In the genomic region with DNA sequence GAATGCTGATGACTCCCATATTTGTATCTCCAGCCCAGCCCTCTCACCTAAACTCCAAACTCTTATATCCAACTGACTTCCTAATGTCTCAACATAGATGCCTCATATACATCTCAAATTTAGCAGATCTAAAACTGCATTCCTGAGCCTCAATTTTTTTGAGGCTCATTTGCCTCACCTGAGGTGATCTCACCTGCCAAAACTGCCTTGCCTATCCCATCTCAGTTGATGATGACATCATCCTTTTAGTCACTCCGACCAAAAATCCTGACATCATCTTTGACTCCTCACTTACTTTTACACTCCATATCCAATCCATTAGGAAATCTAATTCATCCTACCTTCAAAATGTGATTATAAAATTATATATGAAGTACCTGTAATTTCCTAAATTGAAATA, we compare ENCODE assay signal across 18 cellular contexts. TPM values are rescaled to one million over a fixed set of nuclear protein-coding genes. Genes with fewer than 3 reads are reported as not detected.
DNase-seq lines count a peak whose midpoint lies in the region; ATAC-seq, FAIRE-seq and TF ChIP-seq lines count a peak whose summit lies in the region.
"Had no signal": no experiment of that assay in that cellular context is flagged by ENCODE, and none has a peak within 500 bp of the region (broad histone marks: within the 10 kb centered on the region; RNA-seq: fewer than 3 reads in every experiment).

No MANE protein-coding gene starts in this region.

- FAIRE-seq in HepG2 (lab: Jason Lieb, UNC): no peak
- FAIRE-seq in K562 (lab: Jason Lieb, UNC): no peak
- FAIRE-seq: GM18507, H54 had no signal

- TF ChIP-seq CTCF in HepG2 (CRISPR knock-in tag; IDR thresholded peaks at IDR 0.05): no peak
- no peak for TF ChIP-seq CTCF in right lobe of liver (IDR thresholded peaks at IDR 0.05)
- TF ChIP-seq CTCF in K562 (IDR thresholded peaks at IDR 0.05 in 2 of 3, conservative IDR thresholded peaks at IDR 0.05 in 1 of 3; ENCODE audit: insufficient read depth in 2 of 3, low read depth in 1 of 3, low read length in 3 of 3): no peak
- no peak for TF ChIP-seq CTCF in foreskin keratinocyte (conservative IDR thresholded peaks at IDR 0.05)

- in situ Hi-C loops in HepG2 (cut with HindIII; ENCODE audit: extremely low pct_ligation_motif_present, low pct_unique_long_range_greater_than_20kb): no loop called here
- in situ Hi-C loops in K562 (cut with MboI): no loop called here

- H3K9me1 ChIP-seq in K562 (ENCODE audit: control insufficient read depth, insufficient read depth, low read length): peaks cover 3% of the 10 kb centered on the region

- no peak for TF ChIP-seq EP300 in HepG2 (IDR thresholded peaks at IDR 0.05; ENCODE audit: low read depth in 2 of 2, low read length in 2 of 2)
- TF ChIP-seq EP300 in HepG2 (CRISPR knock-in tag; IDR thresholded peaks at IDR 0.05; ENCODE audit: borderline replicate concordance): no peak
- TF ChIP-seq EP300 in K562 (IDR thresholded peaks at IDR 0.05; ENCODE audit: low read length): no peak

- POLR2A ChIA-PET in HepG2 (lab: Yijun Ruan, JAX): no interaction called here
- POLR2A ChIA-PET in K562 (lab: Yijun Ruan, JAX): interaction anchor here (0.8 kb wide), 1 partner anchor 14 kb away, joined by 3 read pairs; no protein-coding TSS in a partner anchor

- H3K27ac ChIP-seq in HepG2 (ENCODE audit: extremely low read length, insufficient read depth, low read length) (no peak overlapping the region), right lobe of liver (no peak overlapping the region), K562 (ENCODE audit: extremely low read depth, low read depth, low read length) (no peak overlapping the region), foreskin keratinocyte (no peak overlapping the region)
- H3K27ac ChIP-seq: BLaER1, GM23248, HL-60 had no signal

- H2AFZ ChIP-seq in HepG2 (ENCODE audit: low read length): no peak overlapping the region
- no peak overlapping the region for H2AFZ ChIP-seq in K562 (ENCODE audit: low read depth, low read length)
- H2AFZ ChIP-seq: GM23248 had no signal

- no TSS peak for BruUV-seq in HepG2 (replicated peaks; lab: Mats Ljungman, UMichigan)
- BruUV-seq in K562 (replicated peaks; lab: Mats Ljungman, UMichigan): no TSS peak

- TF ChIP-seq RAD21 in HepG2 (CRISPR knock-in tag; IDR thresholded peaks at IDR 0.05) (no peak), K562 (CRISPR knock-in tag; conservative IDR thresholded peaks at IDR 0.05 in 1 of 2, IDR thresholded peaks at IDR 0.05 in 1 of 2) (no peak)

- no peak overlapping the region for H3K9ac ChIP-seq in HepG2 (ENCODE audit: insufficient read depth, low read depth, low read length)
- no peak overlapping the region for H3K9ac ChIP-seq in K562 (ENCODE audit: insufficient read depth in 1 of 2, low read depth in 2 of 2, low read length in 2 of 2)
- H3K9ac ChIP-seq: BLaER1, GM23248 had no signal

- TF ChIP-seq POLR2A in HepG2 (IDR thresholded peaks at IDR 0.05; ENCODE audit: insufficient read depth in 1 of 2, low read depth in 2 of 2, low read length in 2 of 2) (no peak), right lobe of liver (IDR thresholded peaks at IDR 0.05) (no peak), K562 (conservative IDR thresholded peaks at IDR 0.05) (no peak), GM18505 (IDR thresholded peaks at IDR 0.05; ENCODE audit: borderline replicate concordance, extremely low read depth, insufficient read depth, insufficient read length) (no peak)

- no peaks in the 10 kb centered on the region for H3K36me3 ChIP-seq in HepG2 (replicated peaks in 1 of 2; ENCODE audit: control insufficient read depth in 1 of 2, insufficient read depth in 2 of 2, low read length in 2 of 2)
- no peaks in the 10 kb centered on the region for H3K36me3 ChIP-seq in right lobe of liver
- no peaks in the 10 kb centered on the region for H3K36me3 ChIP-seq in K562 (ENCODE audit: control insufficient read depth, insufficient read depth, low read length)
- H3K36me3 ChIP-seq: BLaER1 had no signal

- 0% methylated on average over 1 of the region's 1 CpG for WGBS in HepG2 (ENCODE audit: low lambda C conversion rate)
- WGBS in right lobe of liver (ENCODE audit: insufficient coverage, low coverage, low lambda C conversion rate, missing lambda C conversion rate): 71% methylated on average over 1 of the region's 1 CpG
- WGBS in K562 (ENCODE audit: insufficient coverage, low coverage, missing lambda C conversion rate): 0% methylated on average over 1 of the region's 1 CpG

- H3K4me3 ChIP-seq in HepG2 (replicated peaks in 1 of 3; ENCODE audit: insufficient read depth in 1 of 3, low read depth in 2 of 3, low read length in 3 of 3) (no peak overlapping the region), right lobe of liver (no peak overlapping the region), K562 (no peak overlapping the region)
- H3K4me3 ChIP-seq: BLaER1, GM23248 had no signal

- CTCF ChIA-PET in HepG2 (lab: Yijun Ruan, JAX; ENCODE audit: low intra/inter-chr PET ratio, low total read pairs) (no interaction called here), K562 (lab: Yijun Ruan, JAX; ENCODE audit: low intra/inter-chr PET ratio) (no interaction called here)

- DNase-seq in HepG2 (ENCODE audit: low spot score): no peak
- no peak for DNase-seq in right lobe of liver
- DNase-seq in K562 (ENCODE audit: extremely low read depth in 1 of 4, low spot score in 3 of 4): no peak
- peak; percentile 22 to 64 for DNase-seq in foreskin keratinocyte
- no peak for DNase-seq in cerebellar nuclear complex (lab: John Stamatoyannopoulos, UW)
- DNase-seq in activated naive CD4-positive, alpha-beta T cell treated with anti-CD3 and anti-CD28 coated beads, Interleukin-2, amount 50 U/mL, for 16 hours: no peak
- DNase-seq: 8988T; AML-193; Caco-2; CD8-positive, alpha-beta memory T cell; GF-D8; GM23248 had no signal

- H4K20me1 ChIP-seq in HepG2 (ENCODE audit: insufficient read depth, low read length) (no peaks in the 10 kb centered on the region), K562 (replicated peaks; ENCODE audit: control insufficient read depth, insufficient read depth, low read length) (no peaks in the 10 kb centered on the region)
- H4K20me1 ChIP-seq: BLaER1 had no signal

- intact Hi-C loops in HepG2 (cut with micrococcal nuclease; ENCODE audit: unreplicated experiment) (no loop called here), right lobe of liver (cut with DNase I) (no loop called here), K562 (cut with micrococcal nuclease) (no loop called here)

- ATAC-seq in HepG2 (no peak), right lobe of liver (no peak), K562 (no peak), foreskin keratinocyte (peak; percentile 65), GM18505 (IDR thresholded peaks at IDR 0.05; ENCODE audit: unreplicated experiment) (no peak)
- ATAC-seq: HCT116 had no signal

- H3K4me1 ChIP-seq in HepG2 (ENCODE audit: insufficient read depth, low read length) (no peaks in the 10 kb centered on the region), right lobe of liver (peaks cover 0 to 11% (median under 1%) of the 10 kb centered on the region in 4 donors), K562 (replicated peaks in 1 of 2; ENCODE audit: control insufficient read depth in 2 of 2, insufficient read depth in 2 of 2, low read length in 2 of 2) (no peaks in the 10 kb centered on the region), foreskin keratinocyte (no peaks in the 10 kb centered on the region)
- H3K4me1 ChIP-seq: Caco-2 had no signal

- no peaks in the 10 kb centered on the region for H3K79me2 ChIP-seq in HepG2 (ENCODE audit: insufficient read depth, low read length)
- no peaks in the 10 kb centered on the region for H3K79me2 ChIP-seq in K562 (ENCODE audit: control insufficient read depth, insufficient read depth, low read length)

- H3K9me3 ChIP-seq in HepG2 (ENCODE audit: low read length) (no peaks in the 10 kb centered on the region), right lobe of liver (no peaks in the 10 kb centered on the region), K562 (replicated peaks; ENCODE audit: control insufficient read depth, insufficient read depth, low read depth, low read length) (no peaks in the 10 kb centered on the region)
- H3K9me3 ChIP-seq: BLaER1, Caco-2 had no signal

- H3K4me2 ChIP-seq in HepG2 (ENCODE audit: low read depth, low read length): no peak overlapping the region
- no peak overlapping the region for H3K4me2 ChIP-seq in K562 (ENCODE audit: insufficient read depth, low read length)
- H3K4me2 ChIP-seq: BLaER1 had no signal

- H3K27me3 ChIP-seq in HepG2 (ENCODE audit: control insufficient read depth in 1 of 2, insufficient read depth in 2 of 2, low read length in 2 of 2): peaks cover 0 to 25% of the 10 kb centered on the region in 2 experiments; a peak in 3 of 5 replicates
- no peaks in the 10 kb centered on the region for H3K27me3 ChIP-seq in right lobe of liver
- peaks cover 7 to 28% of the 10 kb centered on the region in 2 experiments; a peak in 3 of 5 replicates for H3K27me3 ChIP-seq in K562 (ENCODE audit: control insufficient read depth in 2 of 2, insufficient read depth in 2 of 2, low read length in 2 of 2)
- H3K27me3 ChIP-seq in foreskin keratinocyte: peaks cover 16% of the 10 kb centered on the region
- H3K27me3 ChIP-seq: BLaER1 had no signal

RNA-seq across cellular contexts. Expression of gene SLPI, which starts 25.6 kb away (rescaled TPM):
- total RNA-seq in HepG2 (2016; rRNA removed; fragmentation: Illumina TruSeq; extraction: Trizol) (not detected in 2 replicates), right lobe of liver (100 to 1,000 TPM in 5 of 6 experiments, 10 to 100 TPM in 1; 51.9 to 197 (median 169) TPM), K562 (2014; rRNA removed) (not detected in 2 replicates), K562 (2014; rRNA removed; fragmentation: Illumina TruSeq; extraction: Trizol) (not detected in 2 replicates), K562 (2015; rRNA removed; fragmentation: Illumina TruSeq; extraction: Trizol) (not detected in 2 replicates), K562 (2021) (0.67 and 0.78 TPM in 2 replicates), foreskin keratinocyte (9.1 and 11.3 TPM in 2 replicates)
- not detected in 2 replicates for total RNA-seq in HepG2 (2016; cell fraction: cytosol; rRNA removed; fragmentation: Illumina TruSeq; extraction: Trizol; ENCODE audit: low read depth)
- total RNA-seq in HepG2 (2016; cell fraction: insoluble cytoplasmic fraction; rRNA removed; fragmentation: Illumina TruSeq; extraction: Trizol): not detected in 2 replicates
- not detected in 2 replicates for total RNA-seq in HepG2 (2016; cell fraction: membrane; rRNA removed; fragmentation: Illumina TruSeq; extraction: Trizol)
- total RNA-seq in HepG2 (2016; cell fraction: nucleus; rRNA removed; fragmentation: Illumina TruSeq; extraction: Trizol): not detected in 2 replicates
- polyA plus RNA-seq in HepG2 (2011; rRNA removed) (0.13 TPM in 1 of 2 replicates, not detected in the other), K562 (2011; rRNA removed) (not detected in 2 replicates), K562 (2014; fragmentation: Illumina TruSeq; extraction: Trizol) (not detected in 2 replicates), K562 (2014; fragmentation: Nextera tagmentation; extraction: Ambion mirVana) (not detected), K562 (2014; rRNA removed) (not detected in 2 replicates), foreskin keratinocyte (7.4 and 13.8 TPM in 2 replicates)
- polyA plus RNA-seq in HepG2 (2011; cell fraction: cytosol; rRNA removed): 0.28 TPM in 1 of 2 replicates, not detected in the other
- not detected in 2 replicates for polyA plus RNA-seq in HepG2 (2011; cell fraction: nucleus; rRNA removed)
- not detected in 2 replicates for polyA plus RNA-seq in HepG2 (2012)
- polyA plus RNA-seq in HepG2 (2016; cell fraction: cytosol; fragmentation: Illumina TruSeq; extraction: Trizol; ENCODE audit: low read depth): not detected in 2 replicates
- not detected in 2 replicates for polyA plus RNA-seq in HepG2 (2016; cell fraction: insoluble cytoplasmic fraction; fragmentation: Illumina TruSeq; extraction: Trizol; ENCODE audit: low read depth)
- polyA plus RNA-seq in HepG2 (2016; cell fraction: membrane; fragmentation: Illumina TruSeq; extraction: Trizol; ENCODE audit: low read depth): not detected in 2 replicates
- polyA plus RNA-seq in HepG2 (2016; cell fraction: nucleus; fragmentation: Illumina TruSeq; extraction: Trizol; ENCODE audit: insufficient read depth, low read depth): not detected in 2 replicates
- 116 TPM in 1 of 2 replicates, not detected in the other for polyA minus RNA-seq in HepG2 (2011; rRNA and poly(A)+ RNA removed; ENCODE audit: low replicate concordance)
- polyA minus RNA-seq in HepG2 (2011; cell fraction: cytosol; rRNA and poly(A)+ RNA removed): 10.7 and 13.4 TPM in 2 replicates
- 2.5 and 8.4 TPM in 2 replicates for polyA minus RNA-seq in HepG2 (2011; cell fraction: nucleus; rRNA and poly(A)+ RNA removed)
- total RNA-seq in K562 (2011; cell fraction: chromatin; rRNA removed; ENCODE audit: low replicate concordance): not detected in 2 replicates
- not detected in 2 replicates for total RNA-seq in K562 (2011; cell fraction: nucleolus; rRNA removed)
- total RNA-seq in K562 (2011; cell fraction: nucleoplasm; rRNA removed): not detected in 2 replicates
- polyA plus RNA-seq in K562 (2011; cell fraction: cytosol; rRNA removed): not detected in 2 replicates
- not detected in 2 replicates for polyA plus RNA-seq in K562 (2011; cell fraction: nucleus; rRNA removed)
- not detected in 2 replicates for polyA plus RNA-seq in K562 (2012)
- not detected in 2 replicates for polyA minus RNA-seq in K562 (2011; rRNA and poly(A)+ RNA removed)
- 13.5 and 21.4 TPM in 2 replicates for polyA minus RNA-seq in K562 (2011; cell fraction: cytosol; rRNA and poly(A)+ RNA removed)
- polyA minus RNA-seq in K562 (2011; cell fraction: nucleus; rRNA and poly(A)+ RNA removed): 3.8 and 5.7 TPM in 2 replicates
- total RNA-seq: CD8-positive, alpha-beta memory T cell had no signal
- polyA plus RNA-seq: CD8-positive, alpha-beta memory T cell had no signal

RNA-seq across cellular contexts. Expression of gene RBPJL, which starts 26.6 kb away (rescaled TPM):
- total RNA-seq in HepG2 (2016; rRNA removed; fragmentation: Illumina TruSeq; extraction: Trizol) (not detected in 2 replicates), right lobe of liver (not detected), K562 (2014; rRNA removed) (not detected in 2 replicates), K562 (2014; rRNA removed; fragmentation: Illumina TruSeq; extraction: Trizol) (not detected in 2 replicates), K562 (2015; rRNA removed; fragmentation: Illumina TruSeq; extraction: Trizol) (not detected in 2 replicates), K562 (2021) (not detected in 2 replicates), foreskin keratinocyte (not detected in 2 replicates)
- not detected in 2 replicates for total RNA-seq in HepG2 (2016; cell fraction: cytosol; rRNA removed; fragmentation: Illumina TruSeq; extraction: Trizol; ENCODE audit: low read depth)
- total RNA-seq in HepG2 (2016; cell fraction: insoluble cytoplasmic fraction; rRNA removed; fragmentation: Illumina TruSeq; extraction: Trizol): not detected in 2 replicates
- not detected in 2 replicates for total RNA-seq in HepG2 (2016; cell fraction: membrane; rRNA removed; fragmentation: Illumina TruSeq; extraction: Trizol)
- not detected in 2 replicates for total RNA-seq in HepG2 (2016; cell fraction: nucleus; rRNA removed; fragmentation: Illumina TruSeq; extraction: Trizol)
- polyA plus RNA-seq in HepG2 (2011; rRNA removed) (not detected in 2 replicates), K562 (2011; rRNA removed) (not detected in 2 replicates), K562 (2014; fragmentation: Illumina TruSeq; extraction: Trizol) (not detected in 2 replicates), K562 (2014; fragmentation: Nextera tagmentation; extraction: Ambion mirVana) (not detected), K562 (2014; rRNA removed) (not detected in 2 replicates), foreskin keratinocyte (not detected in 2 replicates)
- not detected in 2 replicates for polyA plus RNA-seq in HepG2 (2011; cell fraction: cytosol; rRNA removed)
- not detected in 2 replicates for polyA plus RNA-seq in HepG2 (2011; cell fraction: nucleus; rRNA removed)
- polyA plus RNA-seq in HepG2 (2012): not detected in 2 replicates
- polyA plus RNA-seq in HepG2 (2016; cell fraction: cytosol; fragmentation: Illumina TruSeq; extraction: Trizol; ENCODE audit: low read depth): not detected in 2 replicates
- polyA plus RNA-seq in HepG2 (2016; cell fraction: insoluble cytoplasmic fraction; fragmentation: Illumina TruSeq; extraction: Trizol; ENCODE audit: low read depth): not detected in 2 replicates
- polyA plus RNA-seq in HepG2 (2016; cell fraction: membrane; fragmentation: Illumina TruSeq; extraction: Trizol; ENCODE audit: low read depth): not detected in 2 replicates
- not detected in 2 replicates for polyA plus RNA-seq in HepG2 (2016; cell fraction: nucleus; fragmentation: Illumina TruSeq; extraction: Trizol; ENCODE audit: insufficient read depth, low read depth)
- not detected in 2 replicates for polyA minus RNA-seq in HepG2 (2011; rRNA and poly(A)+ RNA removed; ENCODE audit: low replicate concordance)
- polyA minus RNA-seq in HepG2 (2011; cell fraction: cytosol; rRNA and poly(A)+ RNA removed): not detected in 2 replicates
- polyA minus RNA-seq in HepG2 (2011; cell fraction: nucleus; rRNA and poly(A)+ RNA removed): not detected in 2 replicates
- not detected in 2 replicates for total RNA-seq in K562 (2011; cell fraction: chromatin; rRNA removed; ENCODE audit: low replicate concordance)
- not detected in 2 replicates for total RNA-seq in K562 (2011; cell fraction: nucleolus; rRNA removed)
- total RNA-seq in K562 (2011; cell fraction: nucleoplasm; rRNA removed): not detected in 2 replicates
- not detected in 2 replicates for polyA plus RNA-seq in K562 (2011; cell fraction: cytosol; rRNA removed)
- not detected in 2 replicates for polyA plus RNA-seq in K562 (2011; cell fraction: nucleus; rRNA removed)
- polyA plus RNA-seq in K562 (2012): not detected in 2 replicates
- polyA minus RNA-seq in K562 (2011; rRNA and poly(A)+ RNA removed): not detected in 2 replicates
- polyA minus RNA-seq in K562 (2011; cell fraction: cytosol; rRNA and poly(A)+ RNA removed): not detected in 2 replicates
- polyA minus RNA-seq in K562 (2011; cell fraction: nucleus; rRNA and poly(A)+ RNA removed): not detected in 2 replicates
- total RNA-seq: Caco-2; CD8-positive, alpha-beta memory T cell; GM23248 had no signal
- polyA plus RNA-seq: CD8-positive, alpha-beta memory T cell; GM23248 had no signal

RNA-seq across cellular contexts. Expression of gene MATN4, which starts 28.1 kb away (rescaled TPM):
- not detected in 2 replicates for total RNA-seq in HepG2 (2016; rRNA removed; fragmentation: Illumina TruSeq; extraction: Trizol)
- not detected in 2 replicates for total RNA-seq in HepG2 (2016; cell fraction: cytosol; rRNA removed; fragmentation: Illumina TruSeq; extraction: Trizol; ENCODE audit: low read depth)
- total RNA-seq in HepG2 (2016; cell fraction: insoluble cytoplasmic fraction; rRNA removed; fragmentation: Illumina TruSeq; extraction: Trizol): not detected in 2 replicates
- not detected in 2 replicates for total RNA-seq in HepG2 (2016; cell fraction: membrane; rRNA removed; fragmentation: Illumina TruSeq; extraction: Trizol)
- total RNA-seq in HepG2 (2016; cell fraction: nucleus; rRNA removed; fragmentation: Illumina TruSeq; extraction: Trizol): not detected in 2 replicates
- polyA plus RNA-seq in HepG2 (2011; rRNA removed): 0.04 TPM in 1 of 2 replicates, not detected in the other
- not detected in 2 replicates for polyA plus RNA-seq in HepG2 (2011; cell fraction: cytosol; rRNA removed)
- 0.11 TPM in 1 of 2 replicates, not detected in the other for polyA plus RNA-seq in HepG2 (2011; cell fraction: nucleus; rRNA removed)
- not detected in 2 replicates for polyA plus RNA-seq in HepG2 (2012)
- polyA plus RNA-seq in HepG2 (2016; cell fraction: cytosol; fragmentation: Illumina TruSeq; extraction: Trizol; ENCODE audit: low read depth): not detected in 2 replicates
- polyA plus RNA-seq in HepG2 (2016; cell fraction: insoluble cytoplasmic fraction; fragmentation: Illumina TruSeq; extraction: Trizol; ENCODE audit: low read depth): not detected in 2 replicates
- polyA plus RNA-seq in HepG2 (2016; cell fraction: membrane; fragmentation: Illumina TruSeq; extraction: Trizol; ENCODE audit: low read depth): not detected in 2 replicates
- polyA plus RNA-seq in HepG2 (2016; cell fraction: nucleus; fragmentation: Illumina TruSeq; extraction: Trizol; ENCODE audit: insufficient read depth, low read depth): not detected in 2 replicates
- polyA minus RNA-seq in HepG2 (2011; rRNA and poly(A)+ RNA removed; ENCODE audit: low replicate concordance): not detected in 2 replicates
- not detected in 2 replicates for polyA minus RNA-seq in HepG2 (2011; cell fraction: cytosol; rRNA and poly(A)+ RNA removed)
- polyA minus RNA-seq in HepG2 (2011; cell fraction: nucleus; rRNA and poly(A)+ RNA removed): not detected in 2 replicates
- not detected for total RNA-seq in right lobe of liver
- total RNA-seq in K562 (2011; cell fraction: chromatin; rRNA removed; ENCODE audit: low replicate concordance): not detected in 2 replicates
- not detected in 2 replicates for total RNA-seq in K562 (2011; cell fraction: nucleolus; rRNA removed)
- total RNA-seq in K562 (2011; cell fraction: nucleoplasm; rRNA removed): not detected in 2 replicates
- 0.09 and 0.24 TPM in 2 replicates for total RNA-seq in K562 (2014; rRNA removed)
- not detected in 2 replicates for total RNA-seq in K562 (2014; rRNA removed; fragmentation: Illumina TruSeq; extraction: Trizol)
- total RNA-seq in K562 (2015; rRNA removed; fragmentation: Illumina TruSeq; extraction: Trizol): not detected in 2 replicates
- 0.13 TPM in 1 of 2 replicates, not detected in the other for total RNA-seq in K562 (2021)
- not detected in 2 replicates for polyA plus RNA-seq in K562 (2011; rRNA removed)
- polyA plus RNA-seq in K562 (2011; cell fraction: cytosol; rRNA removed): 0.15 TPM in 1 of 2 replicates, not detected in the other
- 0.08 TPM in 1 of 2 replicates, not detected in the other for polyA plus RNA-seq in K562 (2011; cell fraction: nucleus; rRNA removed)
- 0.04 TPM in 1 of 2 replicates, not detected in the other for polyA plus RNA-seq in K562 (2012)
- not detected in 2 replicates for polyA plus RNA-seq in K562 (2014; fragmentation: Illumina TruSeq; extraction: Trizol)
- not detected for polyA plus RNA-seq in K562 (2014; fragmentation: Nextera tagmentation; extraction: Ambion mirVana)
- 0.20 TPM in 1 of 2 replicates, not detected in the other for polyA plus RNA-seq in K562 (2014; rRNA removed)
- polyA minus RNA-seq in K562 (2011; rRNA and poly(A)+ RNA removed): not detected in 2 replicates
- polyA minus RNA-seq in K562 (2011; cell fraction: cytosol; rRNA and poly(A)+ RNA removed): not detected in 2 replicates
- polyA minus RNA-seq in K562 (2011; cell fraction: nucleus; rRNA and poly(A)+ RNA removed): not detected in 2 replicates
- 0.10 TPM in 1 of 2 replicates, not detected in the other for total RNA-seq in foreskin keratinocyte
- 0.02 and 0.06 TPM in 2 replicates for polyA plus RNA-seq in foreskin keratinocyte
- total RNA-seq: Caco-2, GM23248 had no signal
- polyA plus RNA-seq: CD8-positive, alpha-beta memory T cell; GM23248 had no signal

RNA-seq across cellular contexts. Expression of gene SEMG2, which starts 58.8 kb away (rescaled TPM):
- total RNA-seq in HepG2 (2016; rRNA removed; fragmentation: Illumina TruSeq; extraction: Trizol) (not detected in 2 replicates), right lobe of liver (not detected), K562 (2014; rRNA removed) (not detected in 2 replicates), K562 (2014; rRNA removed; fragmentation: Illumina TruSeq; extraction: Trizol) (not detected in 2 replicates), K562 (2015; rRNA removed; fragmentation: Illumina TruSeq; extraction: Trizol) (not detected in 2 replicates), K562 (2021) (not detected in 2 replicates), foreskin keratinocyte (not detected in 2 replicates)
- not detected in 2 replicates for total RNA-seq in HepG2 (2016; cell fraction: cytosol; rRNA removed; fragmentation: Illumina TruSeq; extraction: Trizol; ENCODE audit: low read depth)
- not detected in 2 replicates for total RNA-seq in HepG2 (2016; cell fraction: insoluble cytoplasmic fraction; rRNA removed; fragmentation: Illumina TruSeq; extraction: Trizol)
- not detected in 2 replicates for total RNA-seq in HepG2 (2016; cell fraction: membrane; rRNA removed; fragmentation: Illumina TruSeq; extraction: Trizol)
- not detected in 2 replicates for total RNA-seq in HepG2 (2016; cell fraction: nucleus; rRNA removed; fragmentation: Illumina TruSeq; extraction: Trizol)
- polyA plus RNA-seq in HepG2 (2011; rRNA removed) (not detected in 2 replicates), K562 (2011; rRNA removed) (not detected in 2 replicates), K562 (2014; fragmentation: Illumina TruSeq; extraction: Trizol) (not detected in 2 replicates), K562 (2014; fragmentation: Nextera tagmentation; extraction: Ambion mirVana) (not detected), K562 (2014; rRNA removed) (not detected in 2 replicates), foreskin keratinocyte (not detected in 2 replicates)
- not detected in 2 replicates for polyA plus RNA-seq in HepG2 (2011; cell fraction: cytosol; rRNA removed)
- polyA plus RNA-seq in HepG2 (2011; cell fraction: nucleus; rRNA removed): not detected in 2 replicates
- polyA plus RNA-seq in HepG2 (2012): not detected in 2 replicates
- polyA plus RNA-seq in HepG2 (2016; cell fraction: cytosol; fragmentation: Illumina TruSeq; extraction: Trizol; ENCODE audit: low read depth): not detected in 2 replicates
- polyA plus RNA-seq in HepG2 (2016; cell fraction: insoluble cytoplasmic fraction; fragmentation: Illumina TruSeq; extraction: Trizol; ENCODE audit: low read depth): not detected in 2 replicates
- polyA plus RNA-seq in HepG2 (2016; cell fraction: membrane; fragmentation: Illumina TruSeq; extraction: Trizol; ENCODE audit: low read depth): not detected in 2 replicates
- not detected in 2 replicates for polyA plus RNA-seq in HepG2 (2016; cell fraction: nucleus; fragmentation: Illumina TruSeq; extraction: Trizol; ENCODE audit: insufficient read depth, low read depth)
- not detected in 2 replicates for polyA minus RNA-seq in HepG2 (2011; rRNA and poly(A)+ RNA removed; ENCODE audit: low replicate concordance)
- not detected in 2 replicates for polyA minus RNA-seq in HepG2 (2011; cell fraction: cytosol; rRNA and poly(A)+ RNA removed)
- polyA minus RNA-seq in HepG2 (2011; cell fraction: nucleus; rRNA and poly(A)+ RNA removed): not detected in 2 replicates
- not detected in 2 replicates for total RNA-seq in K562 (2011; cell fraction: chromatin; rRNA removed; ENCODE audit: low replicate concordance)
- total RNA-seq in K562 (2011; cell fraction: nucleolus; rRNA removed): not detected in 2 replicates
- not detected in 2 replicates for total RNA-seq in K562 (2011; cell fraction: nucleoplasm; rRNA removed)
- polyA plus RNA-seq in K562 (2011; cell fraction: cytosol; rRNA removed): not detected in 2 replicates
- polyA plus RNA-seq in K562 (2011; cell fraction: nucleus; rRNA removed): not detected in 2 replicates
- polyA plus RNA-seq in K562 (2012): not detected in 2 replicates
- polyA minus RNA-seq in K562 (2011; rRNA and poly(A)+ RNA removed): not detected in 2 replicates
- polyA minus RNA-seq in K562 (2011; cell fraction: cytosol; rRNA and poly(A)+ RNA removed): not detected in 2 replicates
- polyA minus RNA-seq in K562 (2011; cell fraction: nucleus; rRNA and poly(A)+ RNA removed): not detected in 2 replicates
- total RNA-seq: Caco-2; CD8-positive, alpha-beta memory T cell; GM23248 had no signal
- polyA plus RNA-seq: CD8-positive, alpha-beta memory T cell; GM23248 had no signal

Comparison
In these comparisons a context has a peak if more than half of its experiments do, and no peak if none do; other contexts are left out.
1. DNase-seq: peak in foreskin keratinocyte (2 of 2); none in HepG2 (single experiment), right lobe of liver (0 of 3), K562 (0 of 4), cerebellar nuclear complex (0 of 2) and activated naive CD4-positive, alpha-beta T cell treated with anti-CD3 and anti-CD28 coated beads, Interleukin-2, amount 50 U/mL, for 16 hours (single experiment).